In the genomic region with DNA sequence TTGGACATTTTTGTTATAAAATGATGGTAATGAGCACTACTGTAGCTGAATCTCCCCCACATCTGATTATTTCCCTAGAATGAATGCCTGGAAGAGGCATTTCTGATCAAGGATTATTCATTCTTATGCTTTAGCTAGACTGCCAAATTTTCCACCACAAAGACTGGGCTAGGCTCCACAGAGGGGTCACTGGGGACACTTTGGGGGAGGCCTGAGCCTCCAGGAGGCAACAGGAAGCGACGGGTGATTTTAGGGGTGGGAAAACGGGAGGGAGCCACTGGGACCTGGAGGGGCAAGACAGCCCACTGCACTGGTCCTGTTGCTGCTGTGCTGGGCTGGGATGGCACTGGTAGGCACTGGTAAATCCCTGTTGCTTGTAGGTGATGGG, we compare ENCODE assay signal across 14 cellular contexts. TPM values are rescaled to one million over a fixed set of nuclear protein-coding genes. Genes with fewer than 3 reads are reported as not detected.
DNase-seq lines count a peak whose midpoint lies in the region; ATAC-seq and TF ChIP-seq lines count a peak whose summit lies in the region.
"Had no signal": no experiment of that assay in that cellular context is flagged by ENCODE, and none has a peak within 500 bp of the region (broad histone marks: within the 10 kb centered on the region; RNA-seq: fewer than 3 reads in every experiment).

No MANE protein-coding gene starts in this region.

- TF ChIP-seq CTCF in fibroblast of pulmonary artery (IDR thresholded peaks at IDR 0.05; ENCODE audit: low read length, missing control alignments), result no peak
- no peak for TF ChIP-seq CTCF in type B pancreatic cell (conservative IDR thresholded peaks at IDR 0.05)

- no peak overlapping the region for H3K27ac Mint-ChIP-seq in activated naive CD8-positive, alpha-beta T cell
- no peak overlapping the region for H3K27ac Mint-ChIP-seq in activated naive CD8-positive, alpha-beta T cell treated with anti-CD3 and anti-CD28 coated beads, Interleukin-2, amount 50 U/mL, for 24 hours
- H3K27ac Mint-ChIP-seq in activated CD8-positive, alpha-beta T cell treated with anti-CD3 and anti-CD28 coated beads, Interleukin-2, amount 10 ng/mL, durations not matched to agents 7 days and 5 days, result peak overlapping the region; percentile 66
- H3K27ac Mint-ChIP-seq in type B pancreatic cell, result no peak overlapping the region
- H3K27ac Mint-ChIP-seq: activated T-cell treated with anti-CD3 and anti-CD28 coated beads, Interleukin-2, amount 50 U/mL, for 24 hours had no signal

- no peaks in the 10 kb centered on the region for H3K9me3 Mint-ChIP-seq in activated naive CD8-positive, alpha-beta T cell (ENCODE audit: low read depth)
- no peaks in the 10 kb centered on the region for H3K9me3 Mint-ChIP-seq in activated naive CD8-positive, alpha-beta T cell treated with anti-CD3 and anti-CD28 coated beads, Interleukin-2, amount 50 U/mL, for 24 hours
- H3K9me3 Mint-ChIP-seq in activated CD8-positive, alpha-beta T cell treated with anti-CD3 and anti-CD28 coated beads, Interleukin-2, amount 10 ng/mL, durations not matched to agents 7 days and 5 days (ENCODE audit: insufficient read depth), result no peaks in the 10 kb centered on the region
- H3K9me3 Mint-ChIP-seq in type B pancreatic cell, result no peaks in the 10 kb centered on the region
- H3K9me3 Mint-ChIP-seq: activated T-cell treated with anti-CD3 and anti-CD28 coated beads, Interleukin-2, amount 50 U/mL, for 24 hours had no signal

- ATAC-seq in activated naive CD8-positive, alpha-beta T cell treated with anti-CD3 and anti-CD28 coated beads, Interleukin-2, amount 50 U/mL, for 24 hours, result no peak
- no peak for ATAC-seq in activated CD8-positive, alpha-beta T cell treated with anti-CD3 and anti-CD28 coated beads, Interleukin-2, amount 10 ng/mL, durations not matched to agents 7 days and 5 days
- ATAC-seq in GM21381 (IDR thresholded peaks at IDR 0.05; ENCODE audit: unreplicated experiment), result no peak
- ATAC-seq: gastroesophageal sphincter had no signal

- CTCF ChIA-PET in activated CD8-positive, alpha-beta T cell treated with anti-CD3 and anti-CD28 coated beads, Interleukin-2, amount 10 ng/mL, durations not matched to agents 7 days and 5 days (lab: Charles Lee), result no interaction called here

- H3K4me3 ChIP-seq in fibroblast of pulmonary artery (replicated peaks; ENCODE audit: low read depth, low read length), result no peak overlapping the region
- H3K4me3 ChIP-seq: gastroesophageal sphincter, HAP-1 had no signal

- H3K4me1 Mint-ChIP-seq in activated naive CD8-positive, alpha-beta T cell (ENCODE audit: low read depth), result peaks cover 27% of the 10 kb centered on the region
- H3K4me1 Mint-ChIP-seq in activated naive CD8-positive, alpha-beta T cell treated with anti-CD3 and anti-CD28 coated beads, Interleukin-2, amount 50 U/mL, for 24 hours, result peaks cover 23% of the 10 kb centered on the region
- peaks cover 33% of the 10 kb centered on the region for H3K4me1 Mint-ChIP-seq in activated CD8-positive, alpha-beta T cell treated with anti-CD3 and anti-CD28 coated beads, Interleukin-2, amount 10 ng/mL, durations not matched to agents 7 days and 5 days (ENCODE audit: low read depth)
- H3K4me1 Mint-ChIP-seq in type B pancreatic cell (ENCODE audit: unreplicated experiment), result peaks cover 40% of the 10 kb centered on the region

- POLR2A ChIA-PET in activated CD8-positive, alpha-beta T cell treated with anti-CD3 and anti-CD28 coated beads, Interleukin-2, amount 10 ng/mL, durations not matched to agents 7 days and 5 days (lab: Charles Lee), result no interaction called here

- no peaks in the 10 kb centered on the region for H3K27me3 Mint-ChIP-seq in activated naive CD8-positive, alpha-beta T cell
- H3K27me3 Mint-ChIP-seq in activated naive CD8-positive, alpha-beta T cell treated with anti-CD3 and anti-CD28 coated beads, Interleukin-2, amount 50 U/mL, for 24 hours, result no peaks in the 10 kb centered on the region
- H3K27me3 Mint-ChIP-seq in activated CD8-positive, alpha-beta T cell treated with anti-CD3 and anti-CD28 coated beads, Interleukin-2, amount 10 ng/mL, durations not matched to agents 7 days and 5 days (ENCODE audit: low read depth), result no peaks in the 10 kb centered on the region
- H3K27me3 Mint-ChIP-seq in type B pancreatic cell, result peaks cover 3% of the 10 kb centered on the region
- H3K27me3 Mint-ChIP-seq: activated T-cell treated with anti-CD3 and anti-CD28 coated beads, Interleukin-2, amount 50 U/mL, for 24 hours had no signal

- peaks cover 3% of the 10 kb centered on the region for H3K36me3 Mint-ChIP-seq in activated naive CD8-positive, alpha-beta T cell
- H3K36me3 Mint-ChIP-seq in activated naive CD8-positive, alpha-beta T cell treated with anti-CD3 and anti-CD28 coated beads, Interleukin-2, amount 50 U/mL, for 24 hours (ENCODE audit: low read depth), result peaks cover 11% of the 10 kb centered on the region
- peaks cover 17% of the 10 kb centered on the region for H3K36me3 Mint-ChIP-seq in activated CD8-positive, alpha-beta T cell treated with anti-CD3 and anti-CD28 coated beads, Interleukin-2, amount 10 ng/mL, durations not matched to agents 7 days and 5 days (ENCODE audit: low read depth)
- peaks cover 6% of the 10 kb centered on the region for H3K36me3 Mint-ChIP-seq in type B pancreatic cell

- H3K4me3 Mint-ChIP-seq in activated naive CD8-positive, alpha-beta T cell, result peak overlapping the region; percentile 61
- H3K4me3 Mint-ChIP-seq in activated naive CD8-positive, alpha-beta T cell treated with anti-CD3 and anti-CD28 coated beads, Interleukin-2, amount 50 U/mL, for 24 hours, result no peak overlapping the region
- no peak overlapping the region for H3K4me3 Mint-ChIP-seq in activated CD8-positive, alpha-beta T cell treated with anti-CD3 and anti-CD28 coated beads, Interleukin-2, amount 10 ng/mL, durations not matched to agents 7 days and 5 days
- peak overlapping the region; percentile 84 for H3K4me3 Mint-ChIP-seq in type B pancreatic cell
- H3K4me3 Mint-ChIP-seq: activated T-cell treated with anti-CD3 and anti-CD28 coated beads, Interleukin-2, amount 50 U/mL, for 24 hours had no signal

- DNase-seq in activated naive CD8-positive, alpha-beta T cell treated with anti-CD3 and anti-CD28 coated beads, Interleukin-2, amount 50 U/mL, for 24 hours, result no peak
- DNase-seq in activated CD8-positive, alpha-beta T cell treated with anti-CD3 and anti-CD28 coated beads, Interleukin-2, amount 10 ng/mL, durations not matched to agents 7 days and 5 days, result no peak
- DNase-seq in fibroblast of pulmonary artery (ENCODE audit: low read depth), result peak; percentile 61
- DNase-seq in type B pancreatic cell (ENCODE audit: extremely low spot score, unreplicated experiment), result no peak
- no peak for DNase-seq in activated CD8-positive, alpha-beta memory T cell treated with anti-CD3 and anti-CD28 coated beads for 24 hours
- no peak for DNase-seq in C1 segment of cervical spinal cord (lab: John Stamatoyannopoulos, UW)
- DNase-seq: activated CD4-positive, CD25-positive, alpha-beta regulatory T cell; activated T-cell treated with anti-CD3 and anti-CD28 coated beads, Interleukin-2, amount 50 U/mL, for 24 hours; aorta; Kasumi-1 had no signal

RNA-seq across cellular contexts. Expression of a gene that starts 2.4 kb away (rescaled TPM):
- 10 to 100 TPM; 27.9 to 31.0 TPM for total RNA-seq in activated CD8-positive, alpha-beta T cell treated with anti-CD3 and anti-CD28 coated beads, Interleukin-2, amount 10 ng/mL, durations not matched to agents 7 days and 5 days
- total RNA-seq in type B pancreatic cell (ENCODE audit: low replicate concordance), result 22.3 and 34.4 TPM in 2 replicates

Comparison
In these comparisons a context has a peak if more than half of its experiments do, and no peak if none do; other contexts are left out.
1. H3K4me3 Mint-ChIP-seq: peak in activated naive CD8-positive, alpha-beta T cell (single experiment) and type B pancreatic cell (single experiment); none in activated naive CD8-positive, alpha-beta T cell treated with anti-CD3 and anti-CD28 coated beads, Interleukin-2, amount 50 U/mL, for 24 hours (single experiment) and activated CD8-positive, alpha-beta T cell treated with anti-CD3 and anti-CD28 coated beads, Interleukin-2, amount 10 ng/mL, durations not matched to agents 7 days and 5 days (single experiment).